ENCODE assay signal across 41 cellular contexts in genomic region chr5:118144540-118144939, GRCh38.
"Had no signal": no experiment of that assay in that cellular context is flagged by ENCODE, and none has a peak within 500 bp of the region (broad histone marks: within the 10 kb centered on the region; RNA-seq: fewer than 3 reads in every experiment).

No MANE protein-coding gene starts in this region.

- H3K27me3 Mint-ChIP-seq: activated CD4-positive, alpha-beta memory T cell treated with anti-CD3 and anti-CD28 coated beads, Interleukin-2, amount 10 ng/mL, durations not matched to agents 7 days and 5 days; activated CD8-positive, alpha-beta memory T cell treated with anti-CD3 and anti-CD28 coated beads, Interleukin-2, amount 10 ng/mL, durations not matched to agents 7 days and 5 days; activated naive CD4-positive, alpha-beta T cell treated with anti-CD3 and anti-CD28 coated beads, Interleukin-2, amount 50 U/mL, for 24 hours; activated naive CD8-positive, alpha-beta T cell treated with anti-CD3 and anti-CD28 coated beads, Interleukin-2, amount 10 ng/mL, durations not matched to agents 7 days and 5 days; activated T-helper 17 cell treated with anti-CD3 and anti-CD28 coated beads, Interleukin-2, amount 50 U/mL, for 72 hours; central memory CD8-positive, alpha-beta T cell; T-cell had no signal

- H3K36me3 Mint-ChIP-seq: activated CD8-positive, alpha-beta memory T cell treated with anti-CD3 and anti-CD28 coated beads, Interleukin-2, amount 10 ng/mL, durations not matched to agents 7 days and 5 days; activated naive CD4-positive, alpha-beta T cell treated with anti-CD3 and anti-CD28 coated beads, Interleukin-2, amount 50 U/mL, for 24 hours; activated naive CD8-positive, alpha-beta T cell treated with anti-CD3 and anti-CD28 coated beads, Interleukin-2, amount 10 ng/mL, durations not matched to agents 7 days and 5 days; T-cell had no signal

- H3K4me1 ChIP-seq: ascending aorta had no signal

- H3K9me3 Mint-ChIP-seq: activated naive CD4-positive, alpha-beta T cell treated with anti-CD3 and anti-CD28 coated beads, Interleukin-2, amount 50 U/mL, for 24 hours; activated naive CD8-positive, alpha-beta T cell treated with anti-CD3 and anti-CD28 coated beads, Interleukin-2, amount 10 ng/mL, durations not matched to agents 7 days and 5 days had no signal

- H3K9me3 ChIP-seq: ascending aorta had no signal

- ATAC-seq: activated CD8-positive, alpha-beta memory T cell treated with anti-CD3 and anti-CD28 coated beads, Interleukin-2, amount 10 ng/mL, durations not matched to agents 7 days and 5 days; activated T-cell treated with anti-CD3 and anti-CD28 coated beads, Interleukin-2, amount 50 U/mL, for 72 hours; activated T-helper 17 cell treated with anti-CD3 and anti-CD28 coated beads, Interleukin-2, amount 50 U/mL, for 72 hours; Right ventricle myocardium inferior; SK-N-SH treated with all-trans-retinoic acid at 6 μM for 48 hours; T-cell had no signal

- H3K36me3 ChIP-seq: ascending aorta, cardiac muscle cell had no signal

- H3K4me3 Mint-ChIP-seq: activated CD4-positive, alpha-beta memory T cell treated with anti-CD3 and anti-CD28 coated beads, Interleukin-2, amount 10 ng/mL, durations not matched to agents 7 days and 5 days; activated CD8-positive, alpha-beta memory T cell treated with anti-CD3 and anti-CD28 coated beads, Interleukin-2, amount 10 ng/mL, durations not matched to agents 7 days and 5 days; activated naive CD4-positive, alpha-beta T cell treated with anti-CD3 and anti-CD28 coated beads, Interleukin-2, amount 50 U/mL, for 24 hours; activated naive CD8-positive, alpha-beta T cell treated with anti-CD3 and anti-CD28 coated beads, Interleukin-2, amount 10 ng/mL, durations not matched to agents 7 days and 5 days; activated T-cell treated with anti-CD3 and anti-CD28 coated beads, Interleukin-2, amount 50 U/mL, for 72 hours; activated T-helper 17 cell treated with anti-CD3 and anti-CD28 coated beads, Interleukin-2, amount 50 U/mL, for 72 hours; central memory CD8-positive, alpha-beta T cell; T-cell had no signal

- H3K27ac ChIP-seq: ascending aorta, cardiac muscle cell, KMS-11, PC-9, RWPE1, VCaP had no signal

- H3K27ac Mint-ChIP-seq: activated CD4-positive, alpha-beta memory T cell treated with anti-CD3 and anti-CD28 coated beads, Interleukin-2, amount 10 ng/mL, durations not matched to agents 7 days and 5 days; activated CD8-positive, alpha-beta memory T cell treated with anti-CD3 and anti-CD28 coated beads, Interleukin-2, amount 10 ng/mL, durations not matched to agents 7 days and 5 days; activated naive CD4-positive, alpha-beta T cell treated with anti-CD3 and anti-CD28 coated beads, Interleukin-2, amount 50 U/mL, for 24 hours; activated naive CD8-positive, alpha-beta T cell treated with anti-CD3 and anti-CD28 coated beads, Interleukin-2, amount 10 ng/mL, durations not matched to agents 7 days and 5 days; activated T-cell treated with anti-CD3 and anti-CD28 coated beads, Interleukin-2, amount 50 U/mL, for 72 hours; activated T-helper 17 cell treated with anti-CD3 and anti-CD28 coated beads, Interleukin-2, amount 50 U/mL, for 72 hours; T-cell had no signal

- H3K4me1 Mint-ChIP-seq: activated CD4-positive, alpha-beta memory T cell treated with anti-CD3 and anti-CD28 coated beads, Interleukin-2, amount 10 ng/mL, durations not matched to agents 7 days and 5 days; activated CD8-positive, alpha-beta memory T cell treated with anti-CD3 and anti-CD28 coated beads, Interleukin-2, amount 10 ng/mL, durations not matched to agents 7 days and 5 days; activated naive CD4-positive, alpha-beta T cell treated with anti-CD3 and anti-CD28 coated beads, Interleukin-2, amount 50 U/mL, for 24 hours; activated naive CD8-positive, alpha-beta T cell treated with anti-CD3 and anti-CD28 coated beads, Interleukin-2, amount 10 ng/mL, durations not matched to agents 7 days and 5 days; activated T-helper 17 cell treated with anti-CD3 and anti-CD28 coated beads, Interleukin-2, amount 50 U/mL, for 72 hours; central memory CD8-positive, alpha-beta T cell; T-cell had no signal

- H3K27me3 ChIP-seq: ascending aorta, cardiac muscle cell had no signal

- H3K4me3 ChIP-seq: ascending aorta, cardiac muscle cell, PC-9 had no signal

- DNase-seq: activated CD4-positive, alpha-beta memory T cell treated with anti-CD3 and anti-CD28 coated beads, Interleukin-2, amount 10 ng/mL, durations not matched to agents 7 days and 5 days; activated CD4-positive, alpha-beta T cell treated with anti-CD3 and anti-CD28 coated beads for 1 hour; activated CD4-positive, alpha-beta T cell treated with anti-CD3 and anti-CD28 coated beads for 48 hours; activated CD4-positive, CD25-positive, alpha-beta regulatory T cell; activated CD8-positive, alpha-beta memory T cell treated with anti-CD3 and anti-CD28 coated beads for 24 hours; activated CD8-positive, alpha-beta memory T cell treated with anti-CD3 and anti-CD28 coated beads, Interleukin-2, amount 10 ng/mL, durations not matched to agents 7 days and 5 days; activated CD8-positive, alpha-beta memory T cell treated with anti-CD3 and anti-CD28 coated beads, Interleukin-2, amount 50 U/mL, for 48 hours; activated effector memory CD4-positive, alpha-beta T cell treated with anti-CD3 and anti-CD28 coated beads, Interleukin-2, amount 50 U/mL, for 16 hours; activated naive CD4-positive, alpha-beta T cell; activated naive CD8-positive, alpha-beta T cell treated with anti-CD3 and anti-CD28 coated beads, Interleukin-2, amount 10 ng/mL, durations not matched to agents 7 days and 5 days; activated T-cell treated with anti-CD3 and anti-CD28 coated beads, Interleukin-2, amount 50 U/mL, for 72 hours; amygdala; MM.1S; MV-4-11; NCI-H1092; NCI-H1436 treated with DMSO at 0.1 percent for 48 hours; NCI-H1694 treated with DMSO at 0.1 percent for 48 hours; NCI-H2029 treated with DMSO at 0.1 percent for 48 hours; NCI-H2107; NCI-H2171; NCI-H2227 treated with DMSO at 0.1 percent for 48 hours; NCI-H446; NCI-H510A treated with DMSO at 0.1 percent for 48 hours; NCI-H748 treated with DMSO at 0.1 percent for 48 hours; NK-92 treated with Interleukin-12 subunit alpha and Interleukin-12 subunit beta, amount 100 ng/mL, for 24 hours; PC-9; SIG-M5; T-cell; T-helper 2 cell; T-helper 9 cell had no signal

- H3K9ac ChIP-seq: KMS-11 had no signal

- FAIRE-seq: RCC 7860 had no signal
